2 cellular contexts compared by ENCODE assay signal in the genomic region with DNA sequence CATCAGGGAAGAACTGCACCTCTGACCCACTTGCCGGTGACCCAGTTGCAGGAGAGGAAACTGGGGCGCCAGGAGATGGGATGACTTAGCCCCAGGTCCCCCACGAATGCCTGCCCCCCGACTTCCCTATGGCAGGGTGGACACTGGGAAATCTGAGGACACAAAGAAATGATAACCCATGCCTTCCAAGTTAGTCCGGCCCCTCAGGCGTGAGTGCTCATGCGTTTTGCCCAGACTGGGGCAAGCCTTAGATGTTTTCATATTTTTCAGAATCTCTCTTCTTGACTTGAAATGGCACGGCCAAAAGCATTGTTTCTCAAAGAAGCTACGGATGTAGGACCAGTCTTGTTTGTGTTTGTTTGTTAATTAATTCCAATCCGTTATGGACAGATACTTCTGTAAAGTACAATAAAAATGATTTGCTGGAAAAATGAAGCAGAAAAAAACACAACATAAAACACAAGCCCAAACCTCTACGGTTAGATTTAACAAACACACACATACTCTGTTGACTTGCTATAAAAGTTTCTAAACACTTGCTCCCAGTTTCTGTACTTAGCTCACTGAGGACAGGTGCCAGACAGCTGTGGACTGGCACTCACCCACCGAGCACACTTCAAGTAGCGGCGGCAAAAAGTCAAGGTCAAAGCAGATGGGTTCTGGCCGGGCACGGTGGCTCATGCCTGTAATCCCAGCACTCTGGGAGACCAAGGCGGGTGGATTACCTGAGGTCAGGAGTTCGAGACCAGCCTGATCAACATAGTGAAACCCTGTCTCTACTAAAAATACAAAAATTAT.
TF ChIP-seq lines count a peak whose summit lies in the region.

No MANE protein-coding gene starts in this region.

TF ChIP-seq in HEK293, 187 proteins besides CTCF, POLR2A, EP300 and RAD21 (continued from another document):
- TF ChIP-seq ZNF580 (tag by site-specific recombination; IDR thresholded peaks at IDR 0.05) (no peak), ZNF792 (tag by site-specific recombination; IDR thresholded peaks at IDR 0.05) (no peak), ZNF169 (tag by site-specific recombination; IDR thresholded peaks at IDR 0.05) (no peak)

TF ChIP-seq in SK-N-SH treated with all-trans-retinoic acid at 6 μM for 48 hours, 23 proteins besides CTCF, POLR2A, EP300 and RAD21 (continued from another document):
- TF ChIP-seq, protein P1, sequence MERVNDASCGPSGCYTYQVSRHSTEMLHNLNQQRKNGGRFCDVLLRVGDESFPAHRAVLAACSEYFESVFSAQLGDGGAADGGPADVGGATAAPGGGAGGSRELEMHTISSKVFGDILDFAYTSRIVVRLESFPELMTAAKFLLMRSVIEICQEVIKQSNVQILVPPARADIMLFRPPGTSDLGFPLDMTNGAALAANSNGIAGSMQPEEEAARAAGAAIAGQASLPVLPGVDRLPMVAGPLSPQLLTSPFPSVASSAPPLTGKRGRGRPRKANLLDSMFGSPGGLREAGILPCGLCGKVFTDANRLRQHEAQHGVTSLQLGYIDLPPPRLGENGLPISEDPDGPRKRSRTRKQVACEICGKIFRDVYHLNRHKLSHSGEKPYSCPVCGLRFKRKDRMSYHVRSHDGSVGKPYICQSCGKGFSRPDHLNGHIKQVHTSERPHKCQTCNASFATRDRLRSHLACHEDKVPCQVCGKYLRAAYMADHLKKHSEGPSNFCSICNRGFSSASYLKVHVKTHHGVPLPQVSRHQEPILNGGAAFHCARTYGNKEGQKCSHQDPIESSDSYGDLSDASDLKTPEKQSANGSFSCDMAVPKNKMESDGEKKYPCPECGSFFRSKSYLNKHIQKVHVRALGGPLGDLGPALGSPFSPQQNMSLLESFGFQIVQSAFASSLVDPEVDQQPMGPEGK (CRISPR knock-in tag; IDR thresholded peaks at IDR 0.05; ENCODE audit: borderline replicate concordance), result no peak
- no peak for TF ChIP-seq ZC3H10 (CRISPR knock-in tag; IDR thresholded peaks at IDR 0.05)
- TF ChIP-seq, protein P2, sequence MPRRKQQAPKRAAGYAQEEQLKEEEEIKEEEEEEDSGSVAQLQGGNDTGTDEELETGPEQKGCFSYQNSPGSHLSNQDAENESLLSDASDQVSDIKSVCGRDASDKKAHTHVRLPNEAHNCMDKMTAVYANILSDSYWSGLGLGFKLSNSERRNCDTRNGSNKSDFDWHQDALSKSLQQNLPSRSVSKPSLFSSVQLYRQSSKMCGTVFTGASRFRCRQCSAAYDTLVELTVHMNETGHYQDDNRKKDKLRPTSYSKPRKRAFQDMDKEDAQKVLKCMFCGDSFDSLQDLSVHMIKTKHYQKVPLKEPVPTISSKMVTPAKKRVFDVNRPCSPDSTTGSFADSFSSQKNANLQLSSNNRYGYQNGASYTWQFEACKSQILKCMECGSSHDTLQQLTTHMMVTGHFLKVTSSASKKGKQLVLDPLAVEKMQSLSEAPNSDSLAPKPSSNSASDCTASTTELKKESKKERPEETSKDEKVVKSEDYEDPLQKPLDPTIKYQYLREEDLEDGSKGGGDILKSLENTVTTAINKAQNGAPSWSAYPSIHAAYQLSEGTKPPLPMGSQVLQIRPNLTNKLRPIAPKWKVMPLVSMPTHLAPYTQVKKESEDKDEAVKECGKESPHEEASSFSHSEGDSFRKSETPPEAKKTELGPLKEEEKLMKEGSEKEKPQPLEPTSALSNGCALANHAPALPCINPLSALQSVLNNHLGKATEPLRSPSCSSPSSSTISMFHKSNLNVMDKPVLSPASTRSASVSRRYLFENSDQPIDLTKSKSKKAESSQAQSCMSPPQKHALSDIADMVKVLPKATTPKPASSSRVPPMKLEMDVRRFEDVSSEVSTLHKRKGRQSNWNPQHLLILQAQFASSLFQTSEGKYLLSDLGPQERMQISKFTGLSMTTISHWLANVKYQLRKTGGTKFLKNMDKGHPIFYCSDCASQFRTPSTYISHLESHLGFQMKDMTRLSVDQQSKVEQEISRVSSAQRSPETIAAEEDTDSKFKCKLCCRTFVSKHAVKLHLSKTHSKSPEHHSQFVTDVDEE (CRISPR knock-in tag; IDR thresholded peaks at IDR 0.05), result no peak
TF ChIP-seq in SK-N-SH treated with all-trans-retinoic acid at 6 μM for 48 hours: peak in this region for 0.
